ENCODE assay signal across 9 cellular contexts in genomic region chr3:152331018-152331541, GRCh38.
DNase-seq lines count a peak whose midpoint lies in the region; ATAC-seq and TF ChIP-seq lines count a peak whose summit lies in the region.
"Had no signal": no experiment of that assay in that cellular context is flagged by ENCODE, and none has a peak within 500 bp of the region (broad histone marks: within the 10 kb centered on the region; RNA-seq: fewer than 3 reads in every experiment).

No MANE protein-coding gene starts in this region.

- H3K9me3 ChIP-seq in skeletal muscle tissue (ENCODE audit: control insufficient read depth in 3 of 3, low read length in 3 of 3): no peaks in the 10 kb centered on the region

- H3K27ac ChIP-seq in foreskin keratinocyte (no peak overlapping the region), skeletal muscle tissue (ENCODE audit: low read depth, low read length) (peak overlapping the region; percentile 67)
- H3K27ac ChIP-seq: cardiac muscle cell had no signal

- CTCF ChIA-PET in WTC11 (lab: Charles Lee): no interaction called here

- peak overlapping the region; percentile 69; the same call in 1 of the 2 replicates for H3K27ac Mint-ChIP-seq in WTC11

- peak overlapping the region in 1 of 3 donors; percentile 51 for H3K9ac ChIP-seq in skeletal muscle tissue (ENCODE audit: low read depth in 1 of 3, low read length in 3 of 3)

- H3K4me3 Mint-ChIP-seq in WTC11: no peak overlapping the region

- H3K9me3 Mint-ChIP-seq in WTC11: peaks cover 2% of the 10 kb centered on the region; the same call in 1 of the 2 replicates

- peaks cover 0 to 4% (median 2%) of the 10 kb centered on the region in 3 donors for H3K36me3 ChIP-seq in skeletal muscle tissue (ENCODE audit: control insufficient read depth in 3 of 3, insufficient read depth in 3 of 3, low read length in 3 of 3)
- H3K36me3 ChIP-seq: cardiac muscle cell had no signal

- no peaks in the 10 kb centered on the region for H3K27me3 Mint-ChIP-seq in WTC11 (ENCODE audit: low read depth)

- no peak for ATAC-seq in WTC11
- ATAC-seq in foreskin keratinocyte: peak; percentile 92
- ATAC-seq in GM21447 (IDR thresholded peaks at IDR 0.05; ENCODE audit: unreplicated experiment): no peak

- H3K36me3 Mint-ChIP-seq in WTC11: peaks cover 2% of the 10 kb centered on the region; the same call in 1 of the 2 replicates

- H3K4me3 ChIP-seq in skeletal muscle tissue (ENCODE audit: low read length in 3 of 3): no peak overlapping the region
- H3K4me3 ChIP-seq: cardiac muscle cell had no signal

- DNase-seq in HCEC 1CT (peak; percentile 96), WTC11 (ENCODE audit: low spot score) (no peak), foreskin keratinocyte (peak; percentile 78 to 88), GM20000 (ENCODE audit: low spot score) (no peak), COR-L47 (lab: John Stamatoyannopoulos, UW) (no peak), KG1 (lab: John Stamatoyannopoulos, UW) (no peak)

- H3K4me1 ChIP-seq in foreskin keratinocyte (peaks cover 39% of the 10 kb centered on the region), skeletal muscle tissue (ENCODE audit: control insufficient read depth in 3 of 3, insufficient read depth in 3 of 3, low read length in 3 of 3) (peaks cover 37 to 44% (median 42%) of the 10 kb centered on the region in 3 donors)

- peaks cover 8% of the 10 kb centered on the region for H3K4me1 Mint-ChIP-seq in WTC11

- POLR2A ChIA-PET in WTC11 (lab: Charles Lee): no interaction called here

- no peak for TF ChIP-seq CTCF in WTC11 (IDR thresholded peaks at IDR 0.05)
- TF ChIP-seq CTCF in foreskin keratinocyte (conservative IDR thresholded peaks at IDR 0.05): no peak
- no peak for TF ChIP-seq CTCF in GM20000 (IDR thresholded peaks at IDR 0.05; ENCODE audit: extremely low read depth, missing control alignments)

- H3K27me3 ChIP-seq in foreskin keratinocyte: no peaks in the 10 kb centered on the region
- H3K27me3 ChIP-seq in skeletal muscle tissue (ENCODE audit: control insufficient read depth in 3 of 3, insufficient read depth in 3 of 3, low read length in 3 of 3): no peaks in the 10 kb centered on the region
- H3K27me3 ChIP-seq: cardiac muscle cell had no signal

TF ChIP-seq in WTC11, 78 proteins besides CTCF, POLR2A, EP300 and RAD21 (continues in another document):
- TF ChIP-seq ZNF138 (CRISPR knock-in tag; conservative IDR thresholded peaks at IDR 0.05): no peak
- TF ChIP-seq, protein P1, sequence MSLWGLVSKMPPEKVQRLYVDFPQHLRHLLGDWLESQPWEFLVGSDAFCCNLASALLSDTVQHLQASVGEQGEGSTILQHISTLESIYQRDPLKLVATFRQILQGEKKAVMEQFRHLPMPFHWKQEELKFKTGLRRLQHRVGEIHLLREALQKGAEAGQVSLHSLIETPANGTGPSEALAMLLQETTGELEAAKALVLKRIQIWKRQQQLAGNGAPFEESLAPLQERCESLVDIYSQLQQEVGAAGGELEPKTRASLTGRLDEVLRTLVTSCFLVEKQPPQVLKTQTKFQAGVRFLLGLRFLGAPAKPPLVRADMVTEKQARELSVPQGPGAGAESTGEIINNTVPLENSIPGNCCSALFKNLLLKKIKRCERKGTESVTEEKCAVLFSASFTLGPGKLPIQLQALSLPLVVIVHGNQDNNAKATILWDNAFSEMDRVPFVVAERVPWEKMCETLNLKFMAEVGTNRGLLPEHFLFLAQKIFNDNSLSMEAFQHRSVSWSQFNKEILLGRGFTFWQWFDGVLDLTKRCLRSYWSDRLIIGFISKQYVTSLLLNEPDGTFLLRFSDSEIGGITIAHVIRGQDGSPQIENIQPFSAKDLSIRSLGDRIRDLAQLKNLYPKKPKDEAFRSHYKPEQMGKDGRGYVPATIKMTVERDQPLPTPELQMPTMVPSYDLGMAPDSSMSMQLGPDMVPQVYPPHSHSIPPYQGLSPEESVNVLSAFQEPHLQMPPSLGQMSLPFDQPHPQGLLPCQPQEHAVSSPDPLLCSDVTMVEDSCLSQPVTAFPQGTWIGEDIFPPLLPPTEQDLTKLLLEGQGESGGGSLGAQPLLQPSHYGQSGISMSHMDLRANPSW (CRISPR knock-in tag; conservative IDR thresholded peaks at IDR 0.05; ENCODE audit: low read depth): no peak
- TF ChIP-seq CDX4 (CRISPR knock-in tag; IDR thresholded peaks at IDR 0.05; ENCODE audit: borderline replicate concordance): no peak
- TF ChIP-seq AFF4 (CRISPR knock-in tag; IDR thresholded peaks at IDR 0.05; ENCODE audit: borderline replicate concordance): no peak
- TF ChIP-seq, protein P2, sequence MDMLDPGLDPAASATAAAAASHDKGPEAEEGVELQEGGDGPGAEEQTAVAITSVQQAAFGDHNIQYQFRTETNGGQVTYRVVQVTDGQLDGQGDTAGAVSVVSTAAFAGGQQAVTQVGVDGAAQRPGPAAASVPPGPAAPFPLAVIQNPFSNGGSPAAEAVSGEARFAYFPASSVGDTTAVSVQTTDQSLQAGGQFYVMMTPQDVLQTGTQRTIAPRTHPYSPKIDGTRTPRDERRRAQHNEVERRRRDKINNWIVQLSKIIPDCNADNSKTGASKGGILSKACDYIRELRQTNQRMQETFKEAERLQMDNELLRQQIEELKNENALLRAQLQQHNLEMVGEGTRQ (CRISPR knock-in tag; IDR thresholded peaks at IDR 0.05): no peak
- TF ChIP-seq ATF6 (CRISPR knock-in tag; IDR thresholded peaks at IDR 0.05): no peak
- TF ChIP-seq FOXK1 (CRISPR knock-in tag; IDR thresholded peaks at IDR 0.05): no peak
- TF ChIP-seq KAT7 (CRISPR knock-in tag; IDR thresholded peaks at IDR 0.05; ENCODE audit: borderline replicate concordance): no peak
- TF ChIP-seq TCF7 (CRISPR knock-in tag; IDR thresholded peaks at IDR 0.05; ENCODE audit: low read depth): no peak

Comparison
In these comparisons a context has a peak if more than half of its experiments do, and no peak if none do; other contexts are left out.
1. DNase-seq: peak in HCEC 1CT (single experiment) and foreskin keratinocyte (2 of 2); none in WTC11 (single experiment), GM20000 (single experiment), COR-L47 (single experiment) and KG1 (single experiment).